8 cellular contexts compared by ENCODE assay signal in genomic region chr14:94081386-94081820, GRCh38. TPM values are rescaled to one million over a fixed set of nuclear protein-coding genes. Genes with fewer than 3 reads are reported as not detected.
DNase-seq lines count a peak whose midpoint lies in the region; ATAC-seq and TF ChIP-seq lines count a peak whose summit lies in the region.

No MANE protein-coding gene starts in this region.

- peaks cover 28% of the 10 kb centered on the region for H3K36me3 ChIP-seq in SU-DHL-6 (ENCODE audit: low read length)

- H4K20me1 ChIP-seq in SU-DHL-6 (ENCODE audit: low read depth, low read length), result peaks cover 10% of the 10 kb centered on the region; the same call in 1 of the 2 replicates

- TF ChIP-seq CTCF in SU-DHL-6 (IDR thresholded peaks at IDR 0.05; ENCODE audit: insufficient read depth, low read length, poor library complexity, severe bottlenecking) (no peak), foreskin fibroblast (IDR thresholded peaks at IDR 0.05; ENCODE audit: low read depth, low read length) (no peak)

- H3K9me2 ChIP-seq in SU-DHL-6 (replicated peaks; ENCODE audit: insufficient read depth, low read length), result no peaks in the 10 kb centered on the region

- H3K27ac ChIP-seq in SU-DHL-6 (ENCODE audit: low read depth, low read length), result no peak overlapping the region

- DNase-seq in T-helper 1 cell (no peak), foreskin fibroblast (no peak), sciatic nerve (ENCODE audit: low spot score) (no peak), foreskin melanocyte (no peak)
- no peak for DNase-seq in activated CD8-positive, alpha-beta memory T cell treated with anti-CD3 and anti-CD28 coated beads, Interleukin-2, amount 50 U/mL, for 4 hours

- no peaks in the 10 kb centered on the region for H3K27me3 Mint-ChIP-seq in T-helper 1 cell treated with Interleukin-12 subunit alpha and Interleukin-12 subunit beta and Interleukin-4 antibody, amounts not matched to agents 30 μg/mL and 1 μg/mL, for 36 hours (ENCODE audit: low read depth)

- peak overlapping the region; percentile 100 for H3K4me3 Mint-ChIP-seq in T-helper 1 cell treated with Interleukin-12 subunit alpha and Interleukin-12 subunit beta and Interleukin-4 antibody, amounts not matched to agents 30 μg/mL and 1 μg/mL, for 36 hours

- peak overlapping the region; percentile 100 for H3K27ac Mint-ChIP-seq in T-helper 1 cell treated with Interleukin-12 subunit alpha and Interleukin-12 subunit beta and Interleukin-4 antibody, amounts not matched to agents 30 μg/mL and 1 μg/mL, for 36 hours

- H3F3A ChIP-seq in SU-DHL-6 (ENCODE audit: insufficient read depth), result no peaks in the 10 kb centered on the region

- H3K36me3 Mint-ChIP-seq in T-helper 1 cell treated with Interleukin-12 subunit alpha and Interleukin-12 subunit beta and Interleukin-4 antibody, amounts not matched to agents 30 μg/mL and 1 μg/mL, for 36 hours (ENCODE audit: low read depth), result peaks cover 35% of the 10 kb centered on the region

- H3K4me1 Mint-ChIP-seq in T-helper 1 cell treated with Interleukin-12 subunit alpha and Interleukin-12 subunit beta and Interleukin-4 antibody, amounts not matched to agents 30 μg/mL and 1 μg/mL, for 36 hours (ENCODE audit: low read depth), result peaks cover 41% of the 10 kb centered on the region

- H3K9me3 Mint-ChIP-seq in T-helper 1 cell treated with Interleukin-12 subunit alpha and Interleukin-12 subunit beta and Interleukin-4 antibody, amounts not matched to agents 30 μg/mL and 1 μg/mL, for 36 hours, result no peaks in the 10 kb centered on the region

- intact Hi-C loops in sciatic nerve (cut with DNase I), result no loop called here

- no peaks in the 10 kb centered on the region for H3K9me3 ChIP-seq in SU-DHL-6 (ENCODE audit: insufficient read depth, low read length)

- H3K9ac ChIP-seq in SU-DHL-6 (ENCODE audit: low read length), result peak overlapping the region; percentile 93

- H3K4me2 ChIP-seq in SU-DHL-6 (ENCODE audit: low read depth, low read length, poor library complexity, severe bottlenecking), result peak overlapping the region; percentile 86

- peak; percentile 7 for ATAC-seq in HG02970 (IDR thresholded peaks at IDR 0.05; ENCODE audit: low FRiP score, unreplicated experiment)
- ATAC-seq in sciatic nerve, result peak; percentile 25

- no peaks in the 10 kb centered on the region for H3K27me3 ChIP-seq in SU-DHL-6 (ENCODE audit: low read length)

- peaks cover 62% of the 10 kb centered on the region for H3K79me2 ChIP-seq in SU-DHL-6 (ENCODE audit: insufficient read depth, low read length)

- H2AFZ ChIP-seq in SU-DHL-6 (ENCODE audit: low read depth, low read length, severe bottlenecking), result peak overlapping the region; percentile 91

- H3K4me3 ChIP-seq in SU-DHL-6 (ENCODE audit: insufficient read depth, low read length, poor library complexity, severe bottlenecking) (peak overlapping the region; percentile 89), foreskin fibroblast (ENCODE audit: low read depth in 1 of 2, low read length in 2 of 2) (peak overlapping the region; percentile 71 to 93)

RNA-seq across cellular contexts. Expression of gene IFI27L1, which starts 0.3 kb away (rescaled TPM):
- total RNA-seq in sciatic nerve, result 20.5 TPM

RNA-seq across cellular contexts. Expression of gene DDX24, which starts 0.4 kb away (rescaled TPM):
- total RNA-seq in sciatic nerve, result 181 TPM

RNA-seq across cellular contexts. Expression of gene IFI27, which starts 29.1 kb away (rescaled TPM):
- total RNA-seq in sciatic nerve, result 219 TPM

RNA-seq across cellular contexts. Expression of gene IFI27L2, which starts 48.0 kb away (rescaled TPM):
- 85.4 TPM for total RNA-seq in sciatic nerve

RNA-seq across cellular contexts. Expression of gene OTUB2, which starts 55.3 kb away (rescaled TPM):
- 0.80 TPM for total RNA-seq in sciatic nerve
